ENCODE assay signal across 27 cellular contexts in the genomic region with DNA sequence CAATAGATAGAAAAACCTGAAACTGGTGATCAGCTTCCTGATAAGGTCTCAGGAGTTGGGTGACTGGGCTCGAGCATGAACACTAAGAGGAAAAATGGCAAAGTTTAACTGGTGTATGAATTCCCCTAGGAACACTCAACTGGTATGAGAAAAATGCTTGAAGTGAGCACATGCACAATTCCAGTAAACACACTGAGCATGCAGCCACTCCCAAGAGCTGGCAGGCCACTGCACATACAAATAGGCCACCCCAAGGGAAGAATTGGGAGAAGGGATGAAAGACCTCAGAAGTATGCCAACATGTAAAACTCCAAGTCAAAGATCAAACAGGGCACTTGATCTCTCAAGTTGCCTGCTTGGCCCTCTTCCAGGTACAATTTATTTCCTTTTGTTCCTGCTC.
"Had no signal": no experiment of that assay in that cellular context is flagged by ENCODE, and none has a peak within 500 bp of the region (broad histone marks: within the 10 kb centered on the region; RNA-seq: fewer than 3 reads in every experiment).

No MANE protein-coding gene starts in this region.

- H3K9me3 ChIP-seq: right lobe of liver, testis, thyroid gland, transverse colon, uterus had no signal

- H3K36me3 ChIP-seq: left ventricle myocardium inferior, neural progenitor cell, neutrophil, right atrium auricular region, right lobe of liver, spleen, stomach, thyroid gland, transverse colon, uterus had no signal

- DNase-seq: head of caudate nucleus; hippocampal formation; kidney; left colon; left ventricle myocardium inferior; mesenchymal stem cell; naive B cell; natural killer cell; nephron progenitor cell; occipital lobe; right lobe of liver; spleen; stimulated activated CD4-positive, alpha-beta T cell treated with anti-CD3 and anti-CD28 coated beads, Interleukin-2, amount 100 ng/mL, for 48 hours; stimulated activated CD4-positive, alpha-beta T cell treated with anti-CD3 and anti-CD28 coated beads, Interleukin-4, amount 100 ng/mL, for 4 hours; stimulated activated CD8-positive, alpha-beta memory T cell treated with anti-CD3 and anti-CD28 coated beads, Interleukin-4, amount 100 ng/mL, for 48 hours; stimulated activated naive B cell treated with anti-CD40 and anti-IgM and Interleukin-4, amounts not matched to agents 10 μg/mL and 1 μg/mL and 100 μg/mL, for 72 hours; stimulated activated naive CD8-positive, alpha-beta T cell treated with anti-CD3 and anti-CD28 coated beads, Interleukin-15, Interleukin-2, amounts not matched to agents 100 U/mL and 50 U/mL, for 24 hours; stomach; testis; thyroid gland; transverse colon; uterus had no signal

- H3K9ac ChIP-seq: neural progenitor cell, parathyroid adenoma had no signal

- H3K27ac ChIP-seq: left ventricle myocardium inferior, neural progenitor cell, neutrophil, parathyroid adenoma, right atrium auricular region, right lobe of liver, skin epidermis, spleen, stomach, testis, thyroid gland, transverse colon, uterus had no signal

- H3K79me2 ChIP-seq: parathyroid adenoma had no signal

- H3K4me3 ChIP-seq: left ventricle myocardium inferior, neural progenitor cell, right atrium auricular region, right lobe of liver, skin epidermis, spleen, stomach, testis, thyroid gland, transverse colon, uterus had no signal

- H3K4me2 ChIP-seq: neural progenitor cell had no signal

- H3K4me1 ChIP-seq: neural progenitor cell, parathyroid adenoma, right lobe of liver, spleen, stomach, thyroid gland, transverse colon, uterus had no signal

- ATAC-seq: left colon; natural killer cell; right lobe of liver; stimulated activated naive B cell treated with anti-CD40 and anti-IgM and Interleukin-4, amounts not matched to agents 10 μg/mL and 1 μg/mL and 100 μg/mL, for 72 hours; stimulated activated naive CD8-positive, alpha-beta T cell treated with anti-CD3 and anti-CD28 coated beads, Interleukin-15, Interleukin-2, amounts not matched to agents 100 U/mL and 50 U/mL, for 24 hours had no signal

- H2AFZ ChIP-seq: neural progenitor cell, parathyroid adenoma had no signal

- H3K27me3 ChIP-seq: neural progenitor cell, neutrophil, right atrium auricular region, right lobe of liver, stomach, testis, thyroid gland, transverse colon, uterus had no signal
